ENCODE assay signal across 9 cellular contexts in the genomic region with DNA sequence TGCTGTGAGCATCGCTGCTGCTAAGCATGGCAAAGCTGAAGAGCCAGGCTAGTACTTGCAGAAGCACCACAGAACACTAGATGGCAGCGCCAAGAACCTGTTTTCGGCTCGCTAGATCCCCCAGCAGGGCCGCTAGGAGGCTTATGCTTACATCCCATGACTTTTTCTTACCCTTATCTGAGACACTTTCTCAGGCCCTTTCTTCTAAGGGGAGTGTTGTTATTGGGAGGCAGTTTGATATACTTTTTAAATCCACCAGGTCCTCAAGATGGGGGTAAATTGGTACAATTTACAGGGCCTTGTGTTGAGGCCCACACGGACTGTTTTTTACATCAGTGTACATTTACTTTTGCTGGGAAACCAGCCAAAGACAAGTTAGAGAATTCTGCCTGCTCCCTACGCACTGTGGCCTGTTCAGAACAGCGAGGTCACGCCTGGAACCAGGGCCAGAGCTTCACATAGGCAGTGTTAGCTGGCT. TPM values are rescaled to one million over a fixed set of nuclear protein-coding genes. Genes with fewer than 3 reads are reported as not detected.
DNase-seq lines count a peak whose midpoint lies in the region; ATAC-seq and TF ChIP-seq lines count a peak whose summit lies in the region.
"Had no signal": no experiment of that assay in that cellular context is flagged by ENCODE, and none has a peak within 500 bp of the region (broad histone marks: within the 10 kb centered on the region; RNA-seq: fewer than 3 reads in every experiment).

No MANE protein-coding gene starts in this region.

- H3K4me3 ChIP-seq in dorsolateral prefrontal cortex = no peak overlapping the region

- H3K27ac ChIP-seq in dorsolateral prefrontal cortex = peak overlapping the region in 1 of 59 donors; percentile 2

- peak in 51 of 56 donors; percentile 18 to 72 (median 46) for TF ChIP-seq CTCF in dorsolateral prefrontal cortex (IDR thresholded peaks at IDR 0.05 in 54 of 56, conservative IDR thresholded peaks at IDR 0.05 in 2 of 56; ENCODE audit: low read depth in 1 of 56, partially characterized antibody in 56 of 56)

- H3K27me3 ChIP-seq in dorsolateral prefrontal cortex = peaks cover 0 to 9% (median 0%) of the 10 kb centered on the region in 45 donors

- DNase-seq in Right ventricle myocardium inferior (ENCODE audit: missing footprints) (peak; percentile 72), cardiac septum (ENCODE audit: low spot score) (no peak), NCI-H1048 (lab: John Stamatoyannopoulos, UW) (peak; percentile 24), dorsolateral prefrontal cortex (no peak), lung microvascular endothelial cell (ENCODE audit: low read depth in 2 of 2) (peak; percentile 82 to 89)
- peak; percentile 48 for DNase-seq in activated CD4-positive, alpha-beta T cell treated with anti-CD3 and anti-CD28 coated beads for 1 hour
- peak; percentile 10 for DNase-seq in stimulated activated CD8-positive, alpha-beta memory T cell treated with anti-CD3 and anti-CD28 coated beads, Interleukin-15, amount 100 ng/mL, for 24 hours (ENCODE audit: low read depth)

- intact Hi-C loops in Right ventricle myocardium inferior (cut with DNase I) = no loop called here
- intact Hi-C loops in cardiac septum (cut with DNase I) = loop anchor here (5.0 kb wide), 1 partner anchor 207 kb away; the partner anchor contains the start of gene OR52N2
- intact Hi-C loops in dorsolateral prefrontal cortex (cut with DNase I) = no loop called here

- ATAC-seq in Right ventricle myocardium inferior (peak; percentile 87), HG02623 (IDR thresholded peaks at IDR 0.05; ENCODE audit: unreplicated experiment) (peak; percentile 84)

RNA-seq across cellular contexts. Expression of gene TRIM6, which starts 4.0 kb away (rescaled TPM):
- 0.84 TPM for total RNA-seq in Right ventricle myocardium inferior
- total RNA-seq in cardiac septum = 0.46 TPM
- 1 to 10 TPM in 21 of 120 experiments, under 1 TPM in 76, not detected in 23; 0.16 to 3.8 (median 0.63) TPM for total RNA-seq in dorsolateral prefrontal cortex
- total RNA-seq in lung microvascular endothelial cell = 0.99 and 3.3 TPM in 2 replicates

RNA-seq across cellular contexts. Expression of gene OR52B6, which starts 19.7 kb away (rescaled TPM):
- not detected for total RNA-seq in Right ventricle myocardium inferior
- not detected for total RNA-seq in cardiac septum
- under 1 TPM in 1 of 120 experiments, not detected in 119; 0.60 TPM for total RNA-seq in dorsolateral prefrontal cortex
- not detected in 2 replicates for total RNA-seq in lung microvascular endothelial cell
- total RNA-seq: urinary bladder had no signal

RNA-seq across cellular contexts. Expression of gene TRIM34, which starts 24.4 kb away (rescaled TPM):
- total RNA-seq in Right ventricle myocardium inferior (2.8 TPM), cardiac septum (2.3 TPM), dorsolateral prefrontal cortex (1 to 10 TPM in 92 of 120 experiments, under 1 TPM in 27, not detected in 1; 0.28 to 4.5 (median 1.4) TPM), lung microvascular endothelial cell (8.5 and 9.4 TPM in 2 replicates)

RNA-seq across cellular contexts. Expression of gene OR52H1, which starts 52.1 kb away (rescaled TPM):
- total RNA-seq in Right ventricle myocardium inferior = not detected
- not detected for total RNA-seq in cardiac septum
- total RNA-seq in dorsolateral prefrontal cortex = 1 to 10 TPM in 7 of 120 experiments, under 1 TPM in 45, not detected in 68; 0.35 to 1.7 (median 0.66) TPM
- under 0.01 TPM in 1 of 2 replicates, not detected in the other for total RNA-seq in lung microvascular endothelial cell

Comparison
In these comparisons a context has a peak if more than half of its experiments do, and no peak if none do; other contexts are left out.
1. DNase-seq: peak in Right ventricle myocardium inferior (single experiment), NCI-H1048 (single experiment), activated CD4-positive, alpha-beta T cell treated with anti-CD3 and anti-CD28 coated beads for 1 hour (single experiment), lung microvascular endothelial cell (2 of 2) and stimulated activated CD8-positive, alpha-beta memory T cell treated with anti-CD3 and anti-CD28 coated beads, Interleukin-15, amount 100 ng/mL, for 24 hours (single experiment); none in cardiac septum (single experiment) and dorsolateral prefrontal cortex (0 of 10).